Comparison of ENCODE assay signal across 17 cellular contexts in the genomic region with DNA sequence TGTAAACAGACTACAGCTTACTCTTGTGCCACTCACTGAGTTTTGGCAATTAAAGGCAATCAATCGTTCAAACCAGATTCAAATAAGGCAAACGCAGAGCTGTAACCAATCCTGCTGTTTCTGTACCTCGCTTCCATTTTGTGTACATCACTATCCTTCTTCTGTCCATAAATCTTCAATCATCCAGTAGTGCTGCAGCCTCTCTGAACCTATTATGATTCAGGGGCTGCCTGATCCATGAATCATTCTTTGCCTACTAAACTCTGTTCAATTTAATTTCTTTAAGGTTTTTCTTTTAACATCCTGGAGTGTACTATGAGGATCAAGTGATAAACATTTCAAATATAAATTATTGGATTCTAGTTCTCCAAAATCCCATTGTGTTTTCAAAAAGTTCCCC.
A peak's percentile ranks its signal among the peaks of the same experiment; 100 is the strongest.
DNase-seq lines count a peak whose midpoint lies in the region; ATAC-seq and TF ChIP-seq lines count a peak whose summit lies in the region.
"Had no signal": no experiment of that assay in that cellular context is flagged by ENCODE, and none has a peak within 500 bp of the region (broad histone marks: within the 10 kb centered on the region; RNA-seq: fewer than 3 reads in every experiment).

No MANE protein-coding gene starts in this region.

- WGBS in SK-N-SH (ENCODE audit: low lambda C conversion rate) = 64% methylated on average over 3 of the region's 3 CpGs

- intact Hi-C loops in PC-3 (cut with micrococcal nuclease) (no loop called here), OCI-LY7 (cut with micrococcal nuclease; ENCODE audit: unreplicated experiment) (no loop called here)

- ATAC-seq in SK-N-SH treated with all-trans-retinoic acid at 6 μM for 48 hours = no peak
- peak; percentile 38 for ATAC-seq in PC-3
- no peak for ATAC-seq in GM18907 (IDR thresholded peaks at IDR 0.05; ENCODE audit: unreplicated experiment)
- ATAC-seq: GM23338 had no signal

- H2AFZ ChIP-seq in SK-N-SH (ENCODE audit: low read depth) (no peak overlapping the region), PC-3 (ENCODE audit: low read length) (no peak overlapping the region), OCI-LY7 (ENCODE audit: low read length) (no peak overlapping the region)
- H2AFZ ChIP-seq: GM23338 had no signal

- H3K4me1 ChIP-seq in SK-N-SH (ENCODE audit: control insufficient read depth in 1 of 2, insufficient read depth in 2 of 2, low read depth in 1 of 2, low read length in 1 of 2) = no peaks in the 10 kb centered on the region
- no peaks in the 10 kb centered on the region for H3K4me1 ChIP-seq in PC-3 (ENCODE audit: insufficient read depth, low read length)
- H3K4me1 ChIP-seq in OCI-LY7 (ENCODE audit: insufficient read depth, low read length, poor library complexity, severe bottlenecking) = no peaks in the 10 kb centered on the region
- H3K4me1 ChIP-seq: SJCRH30 had no signal

- H3K79me2 ChIP-seq in SK-N-SH (ENCODE audit: insufficient read depth) (no peaks in the 10 kb centered on the region), PC-3 (ENCODE audit: low read length) (no peaks in the 10 kb centered on the region), OCI-LY7 (ENCODE audit: insufficient read depth, low read depth, low read length) (no peaks in the 10 kb centered on the region)

- no peak for DNase-seq in SK-N-SH
- DNase-seq in PC-3 = peak; percentile 34
- DNase-seq in fibroblast of mammary gland (ENCODE audit: low read depth) = peak; percentile 38
- DNase-seq in OCI-LY7 (ENCODE audit: low spot score) = no peak
- no peak for DNase-seq in midbrain (lab: John Stamatoyannopoulos, UW)
- DNase-seq in SW480 (ENCODE audit: low spot score) = no peak
- DNase-seq: 8988T, COR-L47, NCI-H1436, NCI-H2081, NCI-H510A treated with DMSO at 0.1 percent for 48 hours, OCI-M1, SJCRH30 had no signal

- H3K9me2 ChIP-seq in SK-N-SH (no peaks in the 10 kb centered on the region), PC-3 (replicated peaks; ENCODE audit: low read length) (no peaks in the 10 kb centered on the region), OCI-LY7 (ENCODE audit: insufficient read depth, low read length) (no peaks in the 10 kb centered on the region)

- H3K4me3 ChIP-seq in SK-N-SH (ENCODE audit: low read depth in 2 of 2, low read length in 1 of 2) (no peak overlapping the region), PC-3 (ENCODE audit: low read length) (no peak overlapping the region), fibroblast of mammary gland (ENCODE audit: control insufficient read depth, low read depth, low read length) (no peak overlapping the region), OCI-LY7 (ENCODE audit: low read depth, low read length, poor library complexity, severe bottlenecking) (no peak overlapping the region)
- H3K4me3 ChIP-seq: GM23338, SJCRH30 had no signal

- H3K4me2 ChIP-seq in SK-N-SH (no peak overlapping the region), PC-3 (ENCODE audit: low read length) (no peak overlapping the region), OCI-LY7 (ENCODE audit: low read length) (no peak overlapping the region)
- H3K4me2 ChIP-seq: GM23338 had no signal

- no TSS peak for BruUV-seq in PC-3 (replicated peaks; lab: Mats Ljungman, UMichigan)
- no TSS peak for BruUV-seq in OCI-LY7 (replicated peaks; lab: Mats Ljungman, UMichigan)

- H3K36me3 ChIP-seq in SK-N-SH (replicated peaks in 1 of 2; ENCODE audit: control insufficient read depth in 1 of 2, insufficient read depth in 2 of 2, low read length in 1 of 2) (peaks cover 0 to 4% of the 10 kb centered on the region in 2 experiments), PC-3 (ENCODE audit: low read depth, low read length) (no peaks in the 10 kb centered on the region), OCI-LY7 (ENCODE audit: insufficient read depth, low read length) (no peaks in the 10 kb centered on the region)

- CTCF ChIA-PET in SK-N-SH (lab: Yijun Ruan, JAX) = no interaction called here
- CTCF ChIA-PET in PC-3 (lab: Charles Lee) = no interaction called here
- CTCF ChIA-PET in OCI-LY7 (lab: Charles Lee; ENCODE audit: unreplicated experiment) = no interaction called here

- TF ChIP-seq CTCF in SK-N-SH (IDR thresholded peaks at IDR 0.05) (no peak), PC-3 (conservative IDR thresholded peaks at IDR 0.05; ENCODE audit: low read depth, low read length) (no peak), fibroblast of mammary gland (conservative IDR thresholded peaks at IDR 0.05; ENCODE audit: control insufficient read depth, insufficient read depth, low read depth, low read length) (no peak), OCI-LY7 (conservative IDR thresholded peaks at IDR 0.05; ENCODE audit: low read length) (no peak)

- H3K27ac ChIP-seq in SK-N-SH (ENCODE audit: low read depth in 2 of 2, low read length in 1 of 2) (no peak overlapping the region), PC-3 (ENCODE audit: low read length) (no peak overlapping the region), OCI-LY7 (ENCODE audit: low read depth, low read length, poor library complexity, severe bottlenecking) (no peak overlapping the region)
- H3K27ac ChIP-seq: RWPE1, SJCRH30 had no signal

- TF ChIP-seq EP300 in SK-N-SH (IDR thresholded peaks at IDR 0.05; ENCODE audit: borderline replicate concordance in 1 of 2, low read depth in 1 of 2, low read length in 1 of 2) = no peak

- H4K20me1 ChIP-seq in SK-N-SH (ENCODE audit: insufficient read depth) (no peaks in the 10 kb centered on the region), PC-3 (ENCODE audit: low read length) (no peaks in the 10 kb centered on the region), OCI-LY7 (ENCODE audit: insufficient read depth, low read length) (no peaks in the 10 kb centered on the region)

- H3F3A ChIP-seq in SK-N-SH (replicated peaks; ENCODE audit: insufficient read depth) (no peaks in the 10 kb centered on the region), PC-3 (ENCODE audit: low read length, unreplicated experiment) (no peaks in the 10 kb centered on the region)

- no peak overlapping the region for H3K9ac ChIP-seq in SK-N-SH
- no peak overlapping the region for H3K9ac ChIP-seq in PC-3 (ENCODE audit: low read length)

- H3K9me3 ChIP-seq in SK-N-SH (no peaks in the 10 kb centered on the region; the same call in 1 of the 2 replicates), PC-3 (ENCODE audit: low read length) (no peaks in the 10 kb centered on the region), OCI-LY7 (ENCODE audit: low read length) (no peaks in the 10 kb centered on the region)
- H3K9me3 ChIP-seq: SJCRH30 had no signal

- H3K27me3 ChIP-seq in SK-N-SH (ENCODE audit: insufficient read depth) = no peaks in the 10 kb centered on the region
- H3K27me3 ChIP-seq in PC-3 (ENCODE audit: low read length) = no peaks in the 10 kb centered on the region
- H3K27me3 ChIP-seq: SJCRH30 had no signal

- POLR2A ChIA-PET in SK-N-SH (lab: Yijun Ruan, JAX) (no interaction called here), PC-3 (lab: Charles Lee; ENCODE audit: unreplicated experiment) (no interaction called here), OCI-LY7 (lab: Charles Lee) (no interaction called here)

- no peak for TF ChIP-seq RAD21 in SK-N-SH (IDR thresholded peaks at IDR 0.05; ENCODE audit: low read length)

TF ChIP-seq in SK-N-SH, 30 proteins besides CTCF, POLR2A, EP300 and RAD21 (continues in another document):
- no peak for TF ChIP-seq TEAD4 (IDR thresholded peaks at IDR 0.05; ENCODE audit: borderline replicate concordance, insufficient read depth)
- TF ChIP-seq, protein P1, sequence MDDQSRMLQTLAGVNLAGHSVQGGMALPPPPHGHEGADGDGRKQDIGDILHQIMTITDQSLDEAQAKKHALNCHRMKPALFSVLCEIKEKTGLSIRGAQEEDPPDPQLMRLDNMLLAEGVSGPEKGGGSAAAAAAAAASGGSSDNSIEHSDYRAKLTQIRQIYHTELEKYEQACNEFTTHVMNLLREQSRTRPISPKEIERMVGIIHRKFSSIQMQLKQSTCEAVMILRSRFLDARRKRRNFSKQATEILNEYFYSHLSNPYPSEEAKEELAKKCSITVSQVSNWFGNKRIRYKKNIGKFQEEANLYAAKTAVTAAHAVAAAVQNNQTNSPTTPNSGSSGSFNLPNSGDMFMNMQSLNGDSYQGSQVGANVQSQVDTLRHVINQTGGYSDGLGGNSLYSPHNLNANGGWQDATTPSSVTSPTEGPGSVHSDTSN (IDR thresholded peaks at IDR 0.05) = peak; percentile 59; the same call in 1 of the 2 replicates
- TF ChIP-seq EZH2phosphoT487 (IDR thresholded peaks at IDR 0.05; ENCODE audit: borderline replicate concordance, low read depth) = no peak
- no peak for TF ChIP-seq ELF1 (IDR thresholded peaks at IDR 0.05)
- TF ChIP-seq MXI1 (IDR thresholded peaks at IDR 0.05; ENCODE audit: low read depth, low read length) = no peak
- TF ChIP-seq RXRA (IDR thresholded peaks at IDR 0.05; ENCODE audit: borderline replicate concordance, low read depth) = no peak
- peak; percentile 50; the same call in 1 of the 2 replicates for TF ChIP-seq FOSL2 (IDR thresholded peaks at IDR 0.05; ENCODE audit: borderline replicate concordance, low read depth)

TF ChIP-seq in SK-N-SH treated with all-trans-retinoic acid at 6 μM for 48 hours, 23 proteins besides CTCF, POLR2A, EP300 and RAD21 (continues in another document):
- TF ChIP-seq CSDC2 (CRISPR knock-in tag; IDR thresholded peaks at IDR 0.05) (no peak), ZNF70 (CRISPR knock-in tag; IDR thresholded peaks at IDR 0.05) (no peak), TCF4 (CRISPR knock-in tag; IDR thresholded peaks at IDR 0.05; ENCODE audit: borderline replicate concordance) (no peak), PPARA (CRISPR knock-in tag; IDR thresholded peaks at IDR 0.05; ENCODE audit: borderline replicate concordance) (no peak), RARB (CRISPR knock-in tag; IDR thresholded peaks at IDR 0.05) (no peak), TOX (CRISPR knock-in tag; IDR thresholded peaks at IDR 0.05; ENCODE audit: borderline replicate concordance) (no peak), ZC3H10 (CRISPR knock-in tag; IDR thresholded peaks at IDR 0.05) (no peak), BACH2 (CRISPR knock-in tag; IDR thresholded peaks at IDR 0.05; ENCODE audit: borderline replicate concordance) (no peak), PATZ1 (CRISPR knock-in tag; IDR thresholded peaks at IDR 0.05; ENCODE audit: borderline replicate concordance) (no peak), ZFP3 (CRISPR knock-in tag; IDR thresholded peaks at IDR 0.05) (no peak)

Comparison
In these comparisons a context has a peak if more than half of its experiments do, and no peak if none do; other contexts are left out.
1. DNase-seq: peak in PC-3 (single experiment) and fibroblast of mammary gland (single experiment); none in SK-N-SH (single experiment), OCI-LY7 (single experiment), midbrain (single experiment) and SW480 (single experiment).